In genomic region chr4:41136456-41136855, GRCh38 we compare ENCODE assay signal across 25 cellular contexts.
DNase-seq lines count a peak whose midpoint lies in the region; ATAC-seq, FAIRE-seq and TF ChIP-seq lines count a peak whose summit lies in the region.
"Had no signal": no experiment of that assay in that cellular context is flagged by ENCODE, and none has a peak within 500 bp of the region (broad histone marks: within the 10 kb centered on the region; RNA-seq: fewer than 3 reads in every experiment).

No MANE protein-coding gene starts in this region.

- no peak overlapping the region for H2AK5ac ChIP-seq in mesenchymal stem cell (ENCODE audit: low read length, severe bottlenecking)

- H3K9ac ChIP-seq in mammary epithelial cell (ENCODE audit: insufficient read depth, low read length) (no peak overlapping the region), mesenchymal stem cell (ENCODE audit: low read length) (no peak overlapping the region), endodermal cell (ENCODE audit: extremely low read depth, low read length, poor library complexity, severe bottlenecking) (no peak overlapping the region)

- no peak overlapping the region for H3K23ac ChIP-seq in mesenchymal stem cell (ENCODE audit: low read length in 2 of 2)

- no peak for ATAC-seq in thoracic aorta (ENCODE audit: insufficient number of reproducible peaks, low FRiP score, low read depth)
- no peak for ATAC-seq in pancreas
- ATAC-seq: activated naive CD8-positive, alpha-beta T cell treated with anti-CD3 and anti-CD28 coated beads, Interleukin-2, amount 50 U/mL, for 24 hours; naive thymus-derived CD4-positive, alpha-beta T cell had no signal

- H3K4me1 Mint-ChIP-seq in HFFc6 (ENCODE audit: low read depth) (peaks cover 55% of the 10 kb centered on the region), endodermal cell (peaks cover 57% of the 10 kb centered on the region)
- H3K4me1 Mint-ChIP-seq: activated naive CD8-positive, alpha-beta T cell treated with anti-CD3 and anti-CD28 coated beads, Interleukin-2, amount 50 U/mL, for 24 hours; CD14-positive monocyte; naive thymus-derived CD4-positive, alpha-beta T cell had no signal

- no peak overlapping the region for H3K4ac ChIP-seq in mesenchymal stem cell (ENCODE audit: low read depth in 1 of 2, low read length in 2 of 2)

- no peak overlapping the region for H3K18ac ChIP-seq in mesenchymal stem cell (ENCODE audit: low read depth in 1 of 2, low read length in 2 of 2)

- no peak overlapping the region for H2BK5ac ChIP-seq in mesenchymal stem cell (ENCODE audit: low read depth, low read length, poor library complexity, severe bottlenecking)

- H3K36me3 ChIP-seq in mammary epithelial cell (ENCODE audit: insufficient read depth, low read length): peaks cover 11% of the 10 kb centered on the region
- peaks cover 2 to 3% of the 10 kb centered on the region in 2 experiments for H3K36me3 ChIP-seq in mesenchymal stem cell (ENCODE audit: control insufficient read depth in 1 of 2, insufficient read depth in 2 of 2, low read depth in 1 of 2, low read length in 2 of 2)
- H3K36me3 ChIP-seq in thoracic aorta: no peaks in the 10 kb centered on the region
- no peaks in the 10 kb centered on the region for H3K36me3 ChIP-seq in endodermal cell (ENCODE audit: control insufficient read depth, insufficient read depth, low read length)
- no peaks in the 10 kb centered on the region for H3K36me3 ChIP-seq in pancreas
- H3K36me3 ChIP-seq: vagina had no signal

- H4K20me1 ChIP-seq in mammary epithelial cell (ENCODE audit: insufficient read depth, low read length): no peaks in the 10 kb centered on the region

- H3K79me2 ChIP-seq in mammary epithelial cell (ENCODE audit: insufficient read depth, low read length): peaks cover 87% of the 10 kb centered on the region

- H3K9me3 ChIP-seq in mammary epithelial cell (replicated peaks; ENCODE audit: insufficient read depth, low read length) (no peaks in the 10 kb centered on the region), mesenchymal stem cell (ENCODE audit: control insufficient read depth, low read length) (no peaks in the 10 kb centered on the region), thoracic aorta (no peaks in the 10 kb centered on the region), endodermal cell (ENCODE audit: control insufficient read depth, low read length) (peaks cover 16% of the 10 kb centered on the region), pancreas (no peaks in the 10 kb centered on the region)
- H3K9me3 ChIP-seq: vagina had no signal

- H2BK12ac ChIP-seq in mesenchymal stem cell (ENCODE audit: low read length in 2 of 2): no peak overlapping the region

- peaks cover 33% of the 10 kb centered on the region for H3K4me1 ChIP-seq in mammary epithelial cell (ENCODE audit: insufficient read depth, low read length)
- H3K4me1 ChIP-seq in mesenchymal stem cell (ENCODE audit: control insufficient read depth, insufficient read depth, low read depth, low read length): peaks cover 4% of the 10 kb centered on the region
- peaks cover 40 to 69% of the 10 kb centered on the region in 2 donors for H3K4me1 ChIP-seq in thoracic aorta (ENCODE audit: control insufficient read depth in 1 of 2, low read depth in 2 of 2)
- peaks cover 24% of the 10 kb centered on the region for H3K4me1 ChIP-seq in endodermal cell (ENCODE audit: control insufficient read depth, insufficient read depth, low read length)
- H3K4me1 ChIP-seq in pancreas: peaks cover 7 to 39% (median 34%) of the 10 kb centered on the region in 3 donors

- WGBS in mammary epithelial cell (ENCODE audit: low coverage, missing lambda C conversion rate): 98% methylated on average over 3 of the region's 3 CpGs
- 68% methylated on average over 3 of the region's 3 CpGs for WGBS in mesenchymal stem cell
- WGBS in endodermal cell (ENCODE audit: insufficient coverage in 1 of 2, insufficient read length in 1 of 2), 2 experiments: 72 to 93% methylated on average over 3 of the region's 3 CpGs
- WGBS in pancreas, 2 donors: 45 to 50% methylated on average over 3 of the region's 3 CpGs

- H3K79me1 ChIP-seq in mesenchymal stem cell (replicated peaks; ENCODE audit: low read length, poor library complexity, severe bottlenecking): peaks cover 16% of the 10 kb centered on the region

- H3K27me3 Mint-ChIP-seq in HFFc6 (ENCODE audit: insufficient read depth): no peaks in the 10 kb centered on the region
- H3K27me3 Mint-ChIP-seq in endodermal cell (ENCODE audit: insufficient read depth): no peaks in the 10 kb centered on the region
- H3K27me3 Mint-ChIP-seq: activated naive CD8-positive, alpha-beta T cell treated with anti-CD3 and anti-CD28 coated beads, Interleukin-2, amount 50 U/mL, for 24 hours had no signal

- H2BK120ac ChIP-seq in mesenchymal stem cell (ENCODE audit: low read depth, low read length): no peak overlapping the region

- in situ Hi-C loops in mammary epithelial cell (cut with MboI; ENCODE audit: low sequenced_read_pairs in 2 of 2): no loop called here

- no peak overlapping the region for H2AFZ ChIP-seq in mammary epithelial cell (ENCODE audit: low read depth, low read length)
- H2AFZ ChIP-seq in mesenchymal stem cell (ENCODE audit: low read depth, low read length): no peak overlapping the region

- no peak overlapping the region for H3K14ac ChIP-seq in mesenchymal stem cell (ENCODE audit: low read length in 2 of 2)

- H3K4me3 ChIP-seq in mammary epithelial cell (replicated peaks in 1 of 3; ENCODE audit: insufficient read depth in 1 of 3, low read depth in 2 of 3, low read length in 3 of 3): no peak overlapping the region
- no peak overlapping the region for H3K4me3 ChIP-seq in mesenchymal stem cell (ENCODE audit: insufficient read depth in 1 of 2, low read depth in 1 of 2, low read length in 2 of 2)
- peak overlapping the region; percentile 0 for H3K4me3 ChIP-seq in thoracic aorta
- no peak overlapping the region for H3K4me3 ChIP-seq in endodermal cell (ENCODE audit: low read length)
- no peak overlapping the region for H3K4me3 ChIP-seq in pancreas
- H3K4me3 ChIP-seq: SK-N-MC, vagina had no signal

- 0 out of 2 replicates have a peak overlapping the region, but pooled peaks have one; percentile 8 for H3K27ac Mint-ChIP-seq in HFFc6
- H3K27ac Mint-ChIP-seq in endodermal cell: no peak overlapping the region
- H3K27ac Mint-ChIP-seq: activated naive CD8-positive, alpha-beta T cell treated with anti-CD3 and anti-CD28 coated beads, Interleukin-2, amount 50 U/mL, for 24 hours; CD14-positive monocyte; naive thymus-derived CD4-positive, alpha-beta T cell; T-helper 1 cell treated with Interleukin-12 subunit alpha and Interleukin-12 subunit beta and Interleukin-4 antibody, amounts not matched to agents 30 μg/mL and 1 μg/mL, for 36 hours had no signal

- peak overlapping the region; percentile 28 for H2BK15ac ChIP-seq in mesenchymal stem cell (ENCODE audit: low read depth, poor library complexity, severe bottlenecking)

- H3K4me3 Mint-ChIP-seq in HFFc6: no peak overlapping the region
- no peak overlapping the region for H3K4me3 Mint-ChIP-seq in endodermal cell
- H3K4me3 Mint-ChIP-seq: activated naive CD8-positive, alpha-beta T cell treated with anti-CD3 and anti-CD28 coated beads, Interleukin-2, amount 50 U/mL, for 24 hours; CD14-positive monocyte; naive thymus-derived CD4-positive, alpha-beta T cell; T-helper 1 cell treated with Interleukin-12 subunit alpha and Interleukin-12 subunit beta and Interleukin-4 antibody, amounts not matched to agents 30 μg/mL and 1 μg/mL, for 36 hours had no signal

- H3K27me3 ChIP-seq in mammary epithelial cell (ENCODE audit: insufficient read depth, low read length): no peaks in the 10 kb centered on the region
- H3K27me3 ChIP-seq in mesenchymal stem cell (ENCODE audit: control insufficient read depth in 1 of 2, insufficient read depth in 1 of 2, low read length in 2 of 2): no peaks in the 10 kb centered on the region
- H3K27me3 ChIP-seq in thoracic aorta (replicated peaks; ENCODE audit: insufficient read depth): no peaks in the 10 kb centered on the region
- no peaks in the 10 kb centered on the region for H3K27me3 ChIP-seq in endodermal cell (ENCODE audit: control insufficient read depth, insufficient read depth, low read length, poor library complexity, severe bottlenecking)
- no peaks in the 10 kb centered on the region for H3K27me3 ChIP-seq in pancreas
- H3K27me3 ChIP-seq: brain microvascular endothelial cell, vagina had no signal

- no peak overlapping the region for H4K8ac ChIP-seq in mesenchymal stem cell (ENCODE audit: low read length)

- CTCF ChIA-PET in mammary epithelial cell (lab: Charles Lee; ENCODE audit: low non-redundant PET): interaction anchor here (0.6 kb wide), 1 partner anchor 10 kb away, joined by 3 read pairs; no protein-coding TSS in a partner anchor

- TF ChIP-seq CTCF in HFFc6 (IDR thresholded peaks at IDR 0.05): no peak
- TF ChIP-seq CTCF in mammary epithelial cell (conservative IDR thresholded peaks at IDR 0.05 in 1 of 2, IDR thresholded peaks at IDR 0.05 in 1 of 2; ENCODE audit: extremely low read depth in 1 of 2, insufficient read depth in 1 of 2, low read depth in 1 of 2, low read length in 2 of 2): no peak
- TF ChIP-seq CTCF in thoracic aorta (IDR thresholded peaks at IDR 0.05): no peak
- no peak for TF ChIP-seq CTCF in endodermal cell (conservative IDR thresholded peaks at IDR 0.05)
- no peak for TF ChIP-seq CTCF in pancreas (IDR thresholded peaks at IDR 0.05)

- H3K27ac ChIP-seq in mammary epithelial cell (ENCODE audit: insufficient read depth, low read depth, low read length) (peak overlapping the region; percentile 6), mesenchymal stem cell (ENCODE audit: low read length, poor library complexity, severe bottlenecking) (no peak overlapping the region), thoracic aorta (peak overlapping the region; percentile 32 to 33), endodermal cell (ENCODE audit: low read depth, low read length) (no peak overlapping the region), pancreas (no peak overlapping the region)
- H3K27ac ChIP-seq: brain microvascular endothelial cell, SK-N-MC had no signal

- DNase-seq in HFFc6 (no peak), mammary epithelial cell (no peak), mesenchymal stem cell (no peak), thoracic aorta (ENCODE audit: low spot score) (no peak), endodermal cell (no peak), pancreas (no peak), DMS 273 (lab: John Stamatoyannopoulos, UW; ENCODE audit: unreplicated experiment) (no peak)
- DNase-seq: activated CD8-positive, alpha-beta memory T cell treated with anti-CD3 and anti-CD28 coated beads for 24 hours; activated gamma-delta T cell treated with Interleukin-2 at 50 U/mL for 16 hours; activated naive CD8-positive, alpha-beta T cell treated with anti-CD3 and anti-CD28 coated beads, Interleukin-2, amount 50 U/mL, for 24 hours; activated T-cell treated with anti-CD3 and anti-CD28 coated beads, Interleukin-2, amount 50 U/mL, for 1 hour; brain microvascular endothelial cell; Karpas-422; kidney; naive thymus-derived CD4-positive, alpha-beta T cell; NCI-H1694; NCI-H526; nucleus accumbens; RPMI8226; stimulated activated CD4-positive, alpha-beta T cell treated with anti-CD3 and anti-CD28 coated beads, Interleukin-2, amount 100 ng/mL, for 24 hours had no signal

- FAIRE-seq in pancreas (lab: Jason Lieb, UNC): no peak
- FAIRE-seq: small intestine had no signal

- no peaks in the 10 kb centered on the region for H3K9me3 Mint-ChIP-seq in HFFc6
- no peaks in the 10 kb centered on the region for H3K9me3 Mint-ChIP-seq in endodermal cell
- H3K9me3 Mint-ChIP-seq: activated naive CD8-positive, alpha-beta T cell treated with anti-CD3 and anti-CD28 coated beads, Interleukin-2, amount 50 U/mL, for 24 hours; T-helper 1 cell treated with Interleukin-12 subunit alpha and Interleukin-12 subunit beta and Interleukin-4 antibody, amounts not matched to agents 30 μg/mL and 1 μg/mL, for 36 hours had no signal

- no peak overlapping the region for H4K91ac ChIP-seq in mesenchymal stem cell (ENCODE audit: low read length)

- no TSS peak for BruUV-seq in mammary epithelial cell (replicated peaks; lab: Mats Ljungman, UMichigan)

- H3K4me2 ChIP-seq in mammary epithelial cell (ENCODE audit: insufficient read depth, low read depth, low read length) (no peak overlapping the region), mesenchymal stem cell (ENCODE audit: low read length, poor library complexity, severe bottlenecking) (no peak overlapping the region)

- H3K36me3 Mint-ChIP-seq in HFFc6 (ENCODE audit: low read depth) (peaks cover 26% of the 10 kb centered on the region), endodermal cell (ENCODE audit: low read depth) (peaks cover 11% of the 10 kb centered on the region)
- H3K36me3 Mint-ChIP-seq: CD14-positive monocyte; naive thymus-derived CD4-positive, alpha-beta T cell had no signal

- dilution Hi-C loops in mammary epithelial cell (cut with HindIII; ENCODE audit: low sequenced_read_pairs): no loop called here

- intact Hi-C loops in mammary epithelial cell (cut with micrococcal nuclease) (no loop called here), pancreas (cut with DNase I) (no loop called here)

Comparison
In these comparisons a context has a peak if more than half of its experiments do, and no peak if none do; other contexts are left out.
1. H3K27ac ChIP-seq: peak in mammary epithelial cell (single experiment) and thoracic aorta (2 of 2); none in mesenchymal stem cell (single experiment), endodermal cell (single experiment) and pancreas (0 of 4).